7 cellular contexts compared by ENCODE assay signal in the genomic region with DNA sequence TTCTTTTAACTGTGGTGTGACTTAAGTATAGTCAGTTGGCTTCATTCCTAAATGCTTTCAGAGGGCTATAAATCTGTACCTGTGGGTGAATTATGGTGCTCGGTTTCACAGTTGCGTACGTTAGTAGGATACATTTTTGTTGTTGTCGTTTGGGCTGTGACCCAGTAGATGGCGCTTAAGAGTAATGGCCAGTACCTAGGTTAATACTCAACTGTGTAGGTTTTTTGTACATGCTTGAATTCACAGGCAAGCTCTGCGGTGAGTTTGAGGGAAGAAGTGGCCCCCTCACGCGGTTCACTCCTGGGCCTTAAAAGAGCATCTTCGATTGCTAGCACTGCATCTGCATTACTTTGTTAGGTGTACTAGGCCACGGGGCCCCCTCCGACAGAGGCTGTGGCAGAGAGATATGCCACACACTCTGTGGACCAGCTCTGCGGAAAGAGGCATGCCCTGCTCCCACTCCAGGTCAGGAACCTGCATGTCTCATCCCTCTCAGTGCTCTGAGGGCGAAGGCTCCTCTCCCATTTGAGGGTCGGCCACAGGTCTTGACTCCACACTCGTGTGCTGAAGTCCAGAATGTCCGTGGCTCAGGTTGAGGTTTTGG.
DNase-seq lines count a peak whose midpoint lies in the region; ATAC-seq, FAIRE-seq and TF ChIP-seq lines count a peak whose summit lies in the region.
"Not testable (repeated sequence)": the region's sequence is repeated elsewhere in the genome, so short reads cannot be mapped to it uniquely, and the experiment has no call there.

No MANE protein-coding gene starts in this region.

- not testable (repeated sequence) for H3K4me3 ChIP-seq in upper lobe of right lung

- not testable (repeated sequence) for H3K9me3 ChIP-seq in upper lobe of right lung

- H3K27ac ChIP-seq in foreskin keratinocyte, upper lobe of right lung: not testable (repeated sequence)

- H3K36me3 ChIP-seq in upper lobe of right lung: not testable (repeated sequence)

- TF ChIP-seq CTCF in foreskin keratinocyte (conservative IDR thresholded peaks at IDR 0.05); upper lobe of right lung (IDR thresholded peaks at IDR 0.05): not testable (repeated sequence)

- peak; percentile 96 for ATAC-seq in GM19035 (IDR thresholded peaks at IDR 0.05; ENCODE audit: unreplicated experiment)
- ATAC-seq in GM21619 (IDR thresholded peaks at IDR 0.05; ENCODE audit: unreplicated experiment): peak; percentile 89
- peak; percentile 66 for ATAC-seq in HG02678 (IDR thresholded peaks at IDR 0.05; ENCODE audit: unreplicated experiment)
- peak; percentile 70 for ATAC-seq in HG02938 (IDR thresholded peaks at IDR 0.05; ENCODE audit: unreplicated experiment)
- ATAC-seq in foreskin keratinocyte: peak; percentile 63
- peak; percentile 54 for ATAC-seq in upper lobe of right lung

- peak; percentile 64 for FAIRE-seq in RCC 7860 (lab: Jason Lieb, UNC)

- not testable (repeated sequence) for DNase-seq in RCC 7860 (ENCODE audit: low spot score); foreskin keratinocyte; upper lobe of right lung

- not testable (repeated sequence) for H3K27me3 ChIP-seq in foreskin keratinocyte, upper lobe of right lung

- intact Hi-C loops in upper lobe of right lung (cut with DNase I): not testable (repeated sequence)

- not testable (repeated sequence) for H3K4me1 ChIP-seq in foreskin keratinocyte, upper lobe of right lung
